8 cellular contexts compared by ENCODE assay signal in genomic region chr5:180069589-180070247, GRCh38. TPM values are rescaled to one million over a fixed set of nuclear protein-coding genes. Genes with fewer than 3 reads are reported as not detected.
DNase-seq lines count a peak whose midpoint lies in the region; ATAC-seq lines count a peak whose summit lies in the region.

No MANE protein-coding gene starts in this region.

- H3K27me3 Mint-ChIP-seq in dendritic cell treated with granulocyte-macrophage colony-stimulating factor and Interleukin-4, amounts not matched to agents 40 ng/mL and 50 ng/mL, for 4 days, result peaks cover 2% of the 10 kb centered on the region

- no peaks in the 10 kb centered on the region for H3K27me3 ChIP-seq in muscle layer of colon (ENCODE audit: control insufficient read depth in 1 of 2, insufficient read depth in 2 of 2, low read length in 2 of 2)
- no peaks in the 10 kb centered on the region for H3K27me3 ChIP-seq in SJCRH30

- DNase-seq in CMK (ENCODE audit: low read depth), result peak; percentile 59
- DNase-seq in NCI-H69 (lab: John Stamatoyannopoulos, UW), result peak; percentile 84
- DNase-seq in NCI-H446 (lab: John Stamatoyannopoulos, UW), result no peak
- DNase-seq in SJCRH30, result no peak

- H3K9me3 ChIP-seq in muscle layer of colon (ENCODE audit: low read length) (no peaks in the 10 kb centered on the region), SJCRH30 (replicated peaks) (peaks cover 6% of the 10 kb centered on the region)

- H3K36me3 ChIP-seq in muscle layer of colon (ENCODE audit: insufficient read depth, low read length) (no peaks in the 10 kb centered on the region), SJCRH30 (no peaks in the 10 kb centered on the region)

- H3K4me3 ChIP-seq in muscle layer of colon (ENCODE audit: low read depth in 1 of 2, low read length in 2 of 2) (peak overlapping the region; percentile 51 to 81), SJCRH30 (no peak overlapping the region; the same call in 1 of the 2 replicates)

- no peak overlapping the region for H3K9ac ChIP-seq in muscle layer of colon (ENCODE audit: low read length)

- ATAC-seq in GM21526 (IDR thresholded peaks at IDR 0.05; ENCODE audit: low FRiP score, unreplicated experiment) (no peak), HG02840 (IDR thresholded peaks at IDR 0.05; ENCODE audit: low FRiP score, unreplicated experiment) (no peak)

- intact Hi-C loops in dendritic cell treated with granulocyte-macrophage colony-stimulating factor and Interleukin-4, amounts not matched to agents 40 ng/mL and 50 ng/mL, for 4 days (cut with micrococcal nuclease), result loop anchor here (2.0 to 10.0 kb wide), 4 partner anchors 21 to 517 kb away; partner anchors contain the start of genes MGAT4B and RUFY1

- H3K4me3 Mint-ChIP-seq in dendritic cell treated with granulocyte-macrophage colony-stimulating factor and Interleukin-4, amounts not matched to agents 40 ng/mL and 50 ng/mL, for 4 days, result peak overlapping the region; percentile 92

- peaks cover 43% of the 10 kb centered on the region for H3K4me1 Mint-ChIP-seq in dendritic cell treated with granulocyte-macrophage colony-stimulating factor and Interleukin-4, amounts not matched to agents 40 ng/mL and 50 ng/mL, for 4 days (ENCODE audit: low read depth)

- H3K9me3 Mint-ChIP-seq in dendritic cell treated with granulocyte-macrophage colony-stimulating factor and Interleukin-4, amounts not matched to agents 40 ng/mL and 50 ng/mL, for 4 days, result peaks cover 8% of the 10 kb centered on the region

- H3K27ac Mint-ChIP-seq in dendritic cell treated with granulocyte-macrophage colony-stimulating factor and Interleukin-4, amounts not matched to agents 40 ng/mL and 50 ng/mL, for 4 days, result peak overlapping the region; percentile 96

- H3K36me3 Mint-ChIP-seq in dendritic cell treated with granulocyte-macrophage colony-stimulating factor and Interleukin-4, amounts not matched to agents 40 ng/mL and 50 ng/mL, for 4 days (ENCODE audit: low read depth), result peaks cover 25% of the 10 kb centered on the region

- no peak overlapping the region for H3K27ac ChIP-seq in muscle layer of colon (ENCODE audit: low read depth, low read length)
- no peak overlapping the region for H3K27ac ChIP-seq in SJCRH30

- H3K4me1 ChIP-seq in muscle layer of colon (ENCODE audit: insufficient read depth, low read length) (peaks cover 28% of the 10 kb centered on the region), SJCRH30 (peaks cover 11% of the 10 kb centered on the region; the same call in 1 of the 2 replicates)

RNA-seq across cellular contexts. Expression of gene RNF130, which starts 1.8 kb away (rescaled TPM):
- 34.5 and 34.9 TPM in 2 replicates for total RNA-seq in SJCRH30 (2014; rRNA removed; shearing (Covaris generic))

Comparison
In these comparisons a context has a peak if more than half of its experiments do, and no peak if none do; other contexts are left out.
1. DNase-seq: peak in CMK (single experiment) and NCI-H69 (single experiment); none in NCI-H446 (0 of 2) and SJCRH30 (0 of 2).